ENCODE assay signal across 8 cellular contexts in genomic region chr2:102841107-102841840, GRCh38.
A peak's percentile ranks its signal among the peaks of the same experiment; 100 is the strongest.
DNase-seq lines count a peak whose midpoint lies in the region; ATAC-seq and TF ChIP-seq lines count a peak whose summit lies in the region.

No MANE protein-coding gene starts in this region.

- no peak overlapping the region for H3K4me3 Mint-ChIP-seq in activated T-cell treated with anti-CD3 and anti-CD28 coated beads, Interleukin-2, amount 50 U/mL, for 72 hours

- no peaks in the 10 kb centered on the region for H3K9me3 Mint-ChIP-seq in activated T-cell treated with anti-CD3 and anti-CD28 coated beads, Interleukin-2, amount 50 U/mL, for 72 hours

- H3K27ac ChIP-seq in heart left ventricle, result no peak overlapping the region

- H3K4me3 ChIP-seq in GM12864 (ENCODE audit: low read depth, low read length) (no peak overlapping the region), heart left ventricle (no peak overlapping the region)

- H3K9me3 ChIP-seq in heart left ventricle, result no peaks in the 10 kb centered on the region

- ATAC-seq in HG02759 (IDR thresholded peaks at IDR 0.05; ENCODE audit: unreplicated experiment) (peak; percentile 84), heart left ventricle (peak; percentile 51 to 84 (median 78)), HG03378 (IDR thresholded peaks at IDR 0.05; ENCODE audit: unreplicated experiment) (no peak)
- peak; percentile 32 to 38 for ATAC-seq in activated T-cell treated with anti-CD3 and anti-CD28 coated beads, Interleukin-2, amount 50 U/mL, for 72 hours (replicated peaks in 1 of 2)

- peaks cover 0 to 3% (median 0%) of the 10 kb centered on the region in 9 donors for H3K36me3 ChIP-seq in heart left ventricle

- intact Hi-C loops in heart left ventricle (cut with DNase I), result no loop called here

- no peaks in the 10 kb centered on the region for H3K27me3 ChIP-seq in heart left ventricle

- in situ Hi-C loops in ACHN (cut with HindIII; ENCODE audit: low pct_ligation_motif_present, low pct_unique_long_range_greater_than_20kb, low sequenced_read_pairs), result no loop called here

- H3K27me3 Mint-ChIP-seq in activated T-cell treated with anti-CD3 and anti-CD28 coated beads, Interleukin-2, amount 50 U/mL, for 72 hours (ENCODE audit: low read depth), result no peaks in the 10 kb centered on the region

- WGBS in heart left ventricle, 4 donors, result 35 to 55% (median 45%) methylated on average over 17 to 19 of the region's 19 CpGs

- H3K36me3 Mint-ChIP-seq in activated T-cell treated with anti-CD3 and anti-CD28 coated beads, Interleukin-2, amount 50 U/mL, for 72 hours (ENCODE audit: insufficient read depth in 2 of 2), result no peaks in the 10 kb centered on the region

- H3K4me1 ChIP-seq in heart left ventricle, result peaks cover 0 to 9% (median 2%) of the 10 kb centered on the region in 12 donors

- no peak overlapping the region for H3K27ac Mint-ChIP-seq in activated T-cell treated with anti-CD3 and anti-CD28 coated beads, Interleukin-2, amount 50 U/mL, for 72 hours

- H3K4me1 Mint-ChIP-seq in activated T-cell treated with anti-CD3 and anti-CD28 coated beads, Interleukin-2, amount 50 U/mL, for 72 hours (ENCODE audit: low read depth), result no peaks in the 10 kb centered on the region

- TF ChIP-seq CTCF in GM12864 (IDR thresholded peaks at IDR 0.05; ENCODE audit: low read depth, low read length, missing control alignments) (peak; percentile 66), heart left ventricle (IDR thresholded peaks at IDR 0.05) (peak; percentile 31 to 62 (median 45))

- no peak for TF ChIP-seq POLR2A in heart left ventricle (IDR thresholded peaks at IDR 0.05)

- DNase-seq in ACHN (peak; percentile 62), GM12864 (ENCODE audit: low read depth) (peak; percentile 12), NCI-H2171 (lab: John Stamatoyannopoulos, UW) (peak; percentile 1), heart left ventricle (peak; percentile 25 to 63 (median 46)), renal cortical epithelial cell (ENCODE audit: low read depth) (peak; percentile 45)
- DNase-seq in activated T-cell treated with anti-CD3 and anti-CD28 coated beads, Interleukin-2, amount 50 U/mL, for 72 hours, result peak; percentile 27 to 36

Comparison
In these comparisons a context has a peak if more than half of its experiments do, and no peak if none do; other contexts are left out.
1. DNase-seq: peak in every context shown above with its lines; median percentile 62 in ACHN; 46 in heart left ventricle; 45 in renal cortical epithelial cell; 32 in activated T-cell treated with anti-CD3 and anti-CD28 coated beads, Interleukin-2, amount 50 U/mL, for 72 hours; 12 in GM12864; 1 in NCI-H2171.